Comparison of ENCODE assay signal across 9 cellular contexts in genomic region chr16:53068423-53068833, GRCh38. TPM values are rescaled to one million over a fixed set of nuclear protein-coding genes. Genes with fewer than 3 reads are reported as not detected.
DNase-seq lines count a peak whose midpoint lies in the region; ATAC-seq, FAIRE-seq and TF ChIP-seq lines count a peak whose summit lies in the region.
"Had no signal": no experiment of that assay in that cellular context is flagged by ENCODE, and none has a peak within 500 bp of the region (broad histone marks: within the 10 kb centered on the region; RNA-seq: fewer than 3 reads in every experiment).

No MANE protein-coding gene starts in this region.

- H3K27me3 ChIP-seq in H1 (replicated peaks in 1 of 4; ENCODE audit: control insufficient read depth in 3 of 4, extremely low read depth in 1 of 4, insufficient read depth in 3 of 4, low read length in 3 of 4): no peaks in the 10 kb centered on the region

- H4K91ac ChIP-seq in H1 (replicated peaks; ENCODE audit: insufficient read length, low read length): no peak overlapping the region

- H3K79me2 ChIP-seq in H1 (ENCODE audit: control insufficient read depth in 1 of 2, insufficient read depth in 2 of 2, low read length in 2 of 2): peaks cover 0 to 19% of the 10 kb centered on the region in 2 experiments; a peak in 2 of 4 replicates

- H3K56ac ChIP-seq in H1 (replicated peaks; ENCODE audit: insufficient read length, low read depth, low read length): no peak overlapping the region

- 0 out of 2 replicates have a peak overlapping the region, but pooled peaks have one; percentile 8 for H3K27ac ChIP-seq in H1 (ENCODE audit: low read depth, low read length)

- peaks cover 8% of the 10 kb centered on the region; the same call in 1 of the 2 replicates for H3K79me1 ChIP-seq in H1 (ENCODE audit: low read depth, low read length)

- DNase-seq in GM18507 (ENCODE audit: extremely low spot score, insufficient read length, low read depth) (no peak), H1 (ENCODE audit: low read depth in 1 of 2, low spot score in 2 of 2) (no peak), COLO668 (lab: John Stamatoyannopoulos, UW; ENCODE audit: unreplicated experiment) (no peak), mesothelial cell of epicardium (ENCODE audit: low spot score in 2 of 2, unreplicated experiment in 2 of 2) (no peak), NCI-H2029 treated with DMSO at 0.1 percent for 48 hours (lab: John Stamatoyannopoulos, UW) (no peak)
- DNase-seq: stimulated activated CD4-positive, alpha-beta T cell treated with anti-CD3 and anti-CD28 coated beads, Interleukin-1b, Interleukin-23, amount 100 ng/mL, for 48 hours had no signal

- H3K9me3 Mint-ChIP-seq in mesothelial cell of epicardium: peaks cover 5% of the 10 kb centered on the region

- H3K36me3 ChIP-seq in H1 (ENCODE audit: control insufficient read depth in 2 of 4, insufficient read depth in 4 of 4, low read length in 3 of 4): no peaks in the 10 kb centered on the region; a peak in 2 of 8 replicates

- H3K23ac ChIP-seq in H1 (ENCODE audit: insufficient read length): no peak overlapping the region

- H4K20me1 ChIP-seq in H1 (replicated peaks in 1 of 2; ENCODE audit: control insufficient read depth in 1 of 2, insufficient read depth in 2 of 2, low read length in 2 of 2): no peaks in the 10 kb centered on the region

- CTCF ChIA-PET in H1 (lab: Charles Lee; ENCODE audit: partially characterized antibody): interaction anchor here (0.6 to 0.8 kb wide), 2 partner anchors 14 to 72 kb away, joined by 3 to 5 read pairs; partner anchors contain the start of gene CHD9

- peaks cover 0 to 5% of the 10 kb centered on the region in 2 experiments; a peak in 1 of 4 replicates for H3K9me3 ChIP-seq in H1 (ENCODE audit: insufficient read depth in 2 of 2, low read depth in 1 of 2, low read length in 1 of 2)

- H2BK120ac ChIP-seq in H1 (replicated peaks; ENCODE audit: low read depth, low read length): no peak overlapping the region

- no peaks in the 10 kb centered on the region for H3K23me2 ChIP-seq in H1 (ENCODE audit: low read depth, low read length)

- H2BK12ac ChIP-seq in H1 (ENCODE audit: low read depth, low read length): no peak overlapping the region

- no peak overlapping the region for H2BK20ac ChIP-seq in H1 (ENCODE audit: low read length)

- peaks cover 0 to 8% (median 3%) of the 10 kb centered on the region in 4 experiments; a peak in 3 of 7 replicates for H3K4me1 ChIP-seq in H1 (replicated peaks in 1 of 4; ENCODE audit: control insufficient read depth in 3 of 4, insufficient read depth in 4 of 4, low read length in 3 of 4)

- H3K27ac Mint-ChIP-seq in mesothelial cell of epicardium: no peak overlapping the region

- TF ChIP-seq CTCF in H1 (IDR thresholded peaks at IDR 0.05; ENCODE audit: control extremely low read depth in 1 of 3, insufficient read depth in 1 of 3, low read depth in 1 of 3, low read length in 3 of 3) (no peak), mesothelial cell of epicardium (IDR thresholded peaks at IDR 0.05; ENCODE audit: unreplicated experiment) (no peak)

- no peaks in the 10 kb centered on the region for H3K27me3 Mint-ChIP-seq in mesothelial cell of epicardium (ENCODE audit: low read depth)

- no peak overlapping the region for H2BK15ac ChIP-seq in H1 (ENCODE audit: low read length)

- H4K5ac ChIP-seq in H1 (ENCODE audit: insufficient read length, low read depth, low read length): no peak overlapping the region

- TF ChIP-seq RAD21 in H1 (IDR thresholded peaks at IDR 0.05 in 1 of 2, conservative IDR thresholded peaks at IDR 0.05 in 1 of 2; ENCODE audit: low read depth in 2 of 2, low read length in 2 of 2): no peak

- H3K36me3 Mint-ChIP-seq in mesothelial cell of epicardium: peaks cover 11% of the 10 kb centered on the region

- no peak overlapping the region for H2AFZ ChIP-seq in H1 (ENCODE audit: low read length)

- no peak overlapping the region for H4K8ac ChIP-seq in H1 (ENCODE audit: extremely low read depth, insufficient read depth, low read length)

- peak; percentile 75 for FAIRE-seq in GM18507 (lab: Jason Lieb, UNC)
- FAIRE-seq in H1 (lab: Jason Lieb, UNC): no peak

- no peak overlapping the region for H3K4ac ChIP-seq in H1 (replicated peaks; ENCODE audit: insufficient read length, low read depth, low read length)

- H3K14ac ChIP-seq in H1 (ENCODE audit: insufficient read length): no peak overlapping the region

- ATAC-seq in GM21526 (IDR thresholded peaks at IDR 0.05; ENCODE audit: low FRiP score, unreplicated experiment) (peak; percentile 42), HG03354 (IDR thresholded peaks at IDR 0.05; ENCODE audit: poor library complexity, severe bottlenecking, unreplicated experiment) (peak; percentile 64), HG02970 (IDR thresholded peaks at IDR 0.05; ENCODE audit: low FRiP score, unreplicated experiment) (no peak)

- POLR2A ChIA-PET in H1 (lab: Charles Lee; ENCODE audit: partially characterized antibody): interaction anchor here (1.0 to 3.1 kb wide), 3 partner anchors 11 to 31 kb away, joined by 4 to 10 read pairs (median 4); partner anchors contain the start of gene CHD9

- H3K4me2 ChIP-seq in H1 (ENCODE audit: insufficient read depth in 1 of 2, low read depth in 2 of 2, low read length in 2 of 2): no peak overlapping the region

- no peak for TF ChIP-seq EP300 in H1 (IDR thresholded peaks at IDR 0.05; ENCODE audit: borderline replicate concordance in 1 of 2, low read depth in 2 of 2, low read length in 2 of 2)

- TF ChIP-seq POLR2A in H1 (IDR thresholded peaks at IDR 0.05; ENCODE audit: control extremely low read depth in 1 of 2, low read depth in 2 of 2, low read length in 2 of 2): no peak

- no peak overlapping the region for H3K4me3 ChIP-seq in H1 (ENCODE audit: extremely low read depth in 1 of 4, insufficient read depth in 2 of 4, low read depth in 3 of 4, low read length in 4 of 4)

- no peak overlapping the region; a peak in 1 of 7 replicates for H3K9ac ChIP-seq in H1 (replicated peaks in 1 of 4; ENCODE audit: extremely low read depth in 1 of 4, low read depth in 3 of 4, low read length in 3 of 4)

- no peak overlapping the region for H3K4me3 Mint-ChIP-seq in mesothelial cell of epicardium

- H3K18ac ChIP-seq in H1 (ENCODE audit: extremely low read depth, low read length): no peak overlapping the region

- peak overlapping the region; percentile 1; the same call in 1 of the 2 replicates for H2BK5ac ChIP-seq in H1 (ENCODE audit: low read depth, low read length)

- no peak overlapping the region for H2AK5ac ChIP-seq in H1 (ENCODE audit: low read depth, low read length)

- peaks cover 15% of the 10 kb centered on the region for H3K4me1 Mint-ChIP-seq in mesothelial cell of epicardium

- 93% methylated on average over 4 of the region's 4 CpGs; no CpG with 5 or more reads in 1 of the 2 experiments for WGBS in H1 (ENCODE audit: extremely low coverage in 1 of 2, insufficient coverage in 1 of 2, insufficient read length in 1 of 2, insufficient replicate concordance in 2 of 2, low coverage in 1 of 2, low lambda C conversion rate in 2 of 2, missing lambda C conversion rate in 1 of 2), 2 experiments

TF ChIP-seq in H1, 55 proteins besides CTCF, POLR2A, EP300 and RAD21 (continues in another document):
- TF ChIP-seq ATF2 (IDR thresholded peaks at IDR 0.05; ENCODE audit: low read length) (no peak), YY1 (IDR thresholded peaks at IDR 0.05; ENCODE audit: low read depth, low read length) (no peak), RXRA (IDR thresholded peaks at IDR 0.05; ENCODE audit: insufficient read depth, low read depth, low read length) (no peak), KDM1A (IDR thresholded peaks at IDR 0.05; ENCODE audit: borderline replicate concordance, low read length) (no peak)

RNA-seq across cellular contexts. Expression of gene CHD9, which starts 13.6 kb away (rescaled TPM):
- 27.5 and 32.4 TPM in 2 replicates for total RNA-seq in H1 (2021; fragmentation: NEBNext Ultra II Directional; extraction: Animal tissue kit (Norgen Biotek cat#: 25700))
- 5.9 and 9.9 TPM in 2 replicates for polyA plus RNA-seq in H1 (2011; rRNA removed)
- 12.8 TPM for polyA plus RNA-seq in H1 (2011; cell fraction: cytosol; rRNA removed)
- polyA plus RNA-seq in H1 (2011; cell fraction: nucleus; rRNA removed): 8.5 TPM
- polyA plus RNA-seq in H1 (2012, experiment 1 of 2): 12.2 to 24.6 TPM (median 15.0 TPM) in 4 replicates
- 1.4 TPM for polyA plus RNA-seq in H1 (2012, experiment 2 of 2)
- 28.1 TPM for polyA plus RNA-seq in H1 (2013, experiment 1 of 2)
- 26.4 TPM for polyA plus RNA-seq in H1 (2013, experiment 2 of 2)
- polyA minus RNA-seq in H1 (2011; rRNA and poly(A)+ RNA removed): 73.8 and 104 TPM in 2 replicates
- 29.0 TPM for polyA minus RNA-seq in H1 (2011; cell fraction: cytosol; rRNA and poly(A)+ RNA removed)
- polyA minus RNA-seq in H1 (2011; cell fraction: nucleus; rRNA and poly(A)+ RNA removed): 131 TPM
- 108 to 119 TPM (median 110 TPM) in 3 replicates for total RNA-seq in mesothelial cell of epicardium

RNA-seq across cellular contexts. Expression of gene CHD9NB, which starts 15.7 kb away (rescaled TPM):
- 3.8 and 4.5 TPM in 2 replicates for total RNA-seq in H1 (2021; fragmentation: NEBNext Ultra II Directional; extraction: Animal tissue kit (Norgen Biotek cat#: 25700))
- 5.3 and 5.9 TPM in 2 replicates for polyA plus RNA-seq in H1 (2011; rRNA removed)
- 10.1 TPM for polyA plus RNA-seq in H1 (2011; cell fraction: cytosol; rRNA removed)
- 8.1 TPM for polyA plus RNA-seq in H1 (2011; cell fraction: nucleus; rRNA removed)
- polyA plus RNA-seq in H1 (2012, experiment 1 of 2): 6.7 to 11.2 TPM (median 9.3 TPM) in 4 replicates
- 6.5 TPM for polyA plus RNA-seq in H1 (2012, experiment 2 of 2)
- polyA plus RNA-seq in H1 (2013, experiment 1 of 2): 3.1 TPM
- 2.5 TPM for polyA plus RNA-seq in H1 (2013, experiment 2 of 2)
- polyA minus RNA-seq in H1 (2011; rRNA and poly(A)+ RNA removed): 9.4 and 12.5 TPM in 2 replicates
- polyA minus RNA-seq in H1 (2011; cell fraction: cytosol; rRNA and poly(A)+ RNA removed): 5.3 TPM
- polyA minus RNA-seq in H1 (2011; cell fraction: nucleus; rRNA and poly(A)+ RNA removed): 29.4 TPM
- 0.29 to 0.44 TPM (median 0.43 TPM) in 3 replicates for total RNA-seq in mesothelial cell of epicardium
